31 cellular contexts compared by ENCODE assay signal in genomic region chr10:125554753-125555152, GRCh38.
"Had no signal": no experiment of that assay in that cellular context is flagged by ENCODE, and none has a peak within 500 bp of the region (broad histone marks: within the 10 kb centered on the region; RNA-seq: fewer than 3 reads in every experiment).

No MANE protein-coding gene starts in this region.

- H3K36me3 ChIP-seq: adrenal gland, esophagus squamous epithelium, gastroesophageal sphincter, heart right ventricle had no signal

- ATAC-seq: activated CD8-positive, alpha-beta T cell treated with anti-CD3 and anti-CD28 coated beads for 36 hours; activated naive CD8-positive, alpha-beta T cell treated with anti-CD3 and anti-CD28 coated beads, Interleukin-2, amount 50 U/mL, for 24 hours; activated T-cell treated with anti-CD3 and anti-CD28 coated beads, Interleukin-2, amount 50 U/mL, for 4 hours; activated T-helper 17 cell treated with anti-CD3 and anti-CD28 coated beads, Interleukin-2, amount 50 U/mL, for 72 hours; body of pancreas; effector memory CD8-positive, alpha-beta T cell; gastroesophageal sphincter; heart right ventricle; T-helper 17 cell had no signal

- H3K9me3 Mint-ChIP-seq: activated naive CD4-positive, alpha-beta T cell treated with anti-CD3 and anti-CD28 coated beads for 36 hours; activated naive CD4-positive, alpha-beta T cell treated with anti-CD3 and anti-CD28 coated beads, Interleukin-2, amount 50 U/mL, for 24 hours; activated naive CD8-positive, alpha-beta T cell treated with anti-CD3 and anti-CD28 coated beads, Interleukin-2, amount 50 U/mL, for 24 hours; activated T-cell treated with anti-CD3 and anti-CD28 coated beads, Interleukin-2, amount 50 U/mL, for 4 hours; activated T-helper 17 cell treated with anti-CD3 and anti-CD28 coated beads, Interleukin-2, amount 50 U/mL, for 72 hours; effector memory CD8-positive, alpha-beta T cell; T-helper 2 cell treated with Interferon-gamma antibody and Interleukin-4, amounts not matched to agents 5 μg/mL and 100 μg/mL, for 36 hours had no signal

- H3K36me3 Mint-ChIP-seq: activated naive CD4-positive, alpha-beta T cell treated with anti-CD3 and anti-CD28 coated beads, Interleukin-2, amount 50 U/mL, for 24 hours; activated naive CD8-positive, alpha-beta T cell treated with anti-CD3 and anti-CD28 coated beads for 36 hours had no signal

- DNase-seq: activated CD4-positive, alpha-beta T cell treated with anti-CD3 and anti-CD28 coated beads for 1 hour; activated CD4-positive, alpha-beta T cell treated with anti-CD3 and anti-CD28 coated beads for 48 hours; activated CD4-positive, alpha-beta T cell treated with anti-CD3 and anti-CD28 coated beads, Interleukin-2, amount 50 U/mL, for 1 hour; activated CD4-positive, alpha-beta T cell treated with anti-CD3 and anti-CD28 coated beads, Interleukin-2, amount 50 U/mL, for 48 hours; activated CD8-positive, alpha-beta memory T cell treated with anti-CD3 and anti-CD28 coated beads for 24 hours; activated CD8-positive, alpha-beta T cell treated with anti-CD3 and anti-CD28 coated beads for 36 hours; activated effector memory CD4-positive, alpha-beta T cell treated with Interleukin-2 at 50 U/mL for 16 hours; activated naive CD4-positive, alpha-beta T cell treated with anti-CD3 and anti-CD28 coated beads for 36 hours; activated naive CD8-positive, alpha-beta T cell treated with anti-CD3 and anti-CD28 coated beads for 36 hours; activated naive CD8-positive, alpha-beta T cell treated with anti-CD3 and anti-CD28 coated beads, Interleukin-2, amount 50 U/mL, for 24 hours; activated T-cell treated with anti-CD3 and anti-CD28 coated beads, Interleukin-2, amount 50 U/mL, for 4 hours; adrenal gland; amygdala; aorta; body of pancreas; caudate nucleus; cortex of kidney; dermis blood vessel endothelial cell; effector CD4-positive, alpha-beta T cell; effector memory CD8-positive, alpha-beta T cell; esophagus squamous epithelium; foreskin melanocyte; heart right ventricle; T-helper 1 cell; T-helper 17 cell; T1000 had no signal

- H3K4me3 Mint-ChIP-seq: activated CD8-positive, alpha-beta T cell treated with anti-CD3 and anti-CD28 coated beads for 36 hours; activated naive CD4-positive, alpha-beta T cell treated with anti-CD3 and anti-CD28 coated beads for 36 hours; activated naive CD4-positive, alpha-beta T cell treated with anti-CD3 and anti-CD28 coated beads, Interleukin-2, amount 50 U/mL, for 24 hours; activated naive CD8-positive, alpha-beta T cell treated with anti-CD3 and anti-CD28 coated beads for 36 hours; activated naive CD8-positive, alpha-beta T cell treated with anti-CD3 and anti-CD28 coated beads, Interleukin-2, amount 50 U/mL, for 24 hours; activated T-cell treated with anti-CD3 and anti-CD28 coated beads, Interleukin-2, amount 50 U/mL, for 4 hours; activated T-helper 17 cell treated with anti-CD3 and anti-CD28 coated beads, Interleukin-2, amount 50 U/mL, for 72 hours; effector memory CD8-positive, alpha-beta T cell; T-helper 17 cell; T-helper 2 cell treated with Interferon-gamma antibody and Interleukin-4, amounts not matched to agents 5 μg/mL and 100 μg/mL, for 36 hours had no signal

- H3K4me3 ChIP-seq: adrenal gland, body of pancreas, esophagus squamous epithelium, gastroesophageal sphincter, heart right ventricle had no signal

- H3K4me1 ChIP-seq: adrenal gland, body of pancreas, esophagus squamous epithelium, heart right ventricle had no signal

- H3K9me3 ChIP-seq: adrenal gland, body of pancreas had no signal

- H3K27me3 ChIP-seq: body of pancreas, gastroesophageal sphincter had no signal

- H3K27ac ChIP-seq: adrenal gland, body of pancreas, epithelial cell of prostate, esophagus squamous epithelium, gastroesophageal sphincter, heart right ventricle had no signal

- H3K4me1 Mint-ChIP-seq: activated naive CD4-positive, alpha-beta T cell treated with anti-CD3 and anti-CD28 coated beads, Interleukin-2, amount 50 U/mL, for 24 hours; activated naive CD8-positive, alpha-beta T cell treated with anti-CD3 and anti-CD28 coated beads, Interleukin-2, amount 50 U/mL, for 24 hours; activated T-helper 17 cell treated with anti-CD3 and anti-CD28 coated beads, Interleukin-2, amount 50 U/mL, for 72 hours; T-helper 17 cell had no signal

- H3K27ac Mint-ChIP-seq: activated CD8-positive, alpha-beta T cell treated with anti-CD3 and anti-CD28 coated beads for 36 hours; activated naive CD4-positive, alpha-beta T cell treated with anti-CD3 and anti-CD28 coated beads for 36 hours; activated naive CD4-positive, alpha-beta T cell treated with anti-CD3 and anti-CD28 coated beads, Interleukin-2, amount 50 U/mL, for 24 hours; activated naive CD8-positive, alpha-beta T cell treated with anti-CD3 and anti-CD28 coated beads for 36 hours; activated naive CD8-positive, alpha-beta T cell treated with anti-CD3 and anti-CD28 coated beads, Interleukin-2, amount 50 U/mL, for 24 hours; activated T-helper 17 cell treated with anti-CD3 and anti-CD28 coated beads, Interleukin-2, amount 50 U/mL, for 72 hours; effector memory CD8-positive, alpha-beta T cell; T-helper 17 cell; T-helper 2 cell treated with Interferon-gamma antibody and Interleukin-4, amounts not matched to agents 5 μg/mL and 100 μg/mL, for 36 hours had no signal
